In genomic region chr7:140908351-140908750, GRCh38 we compare ENCODE assay signal across 28 cellular contexts.
"Had no signal": no experiment of that assay in that cellular context is flagged by ENCODE, and none has a peak within 500 bp of the region (broad histone marks: within the 10 kb centered on the region; RNA-seq: fewer than 3 reads in every experiment).

No MANE protein-coding gene starts in this region.

- ATAC-seq: effector memory CD8-positive, alpha-beta T cell; esophagus mucosa; gastrocnemius medialis; gastroesophageal sphincter; heart left ventricle; heart right ventricle had no signal

- H3K4me3 ChIP-seq: colonic mucosa, coronary artery, dorsolateral prefrontal cortex, esophagus muscularis mucosa, esophagus squamous epithelium, gastrocnemius medialis, gastroesophageal sphincter, heart left ventricle, heart right ventricle had no signal

- H3K9me3 Mint-ChIP-seq: dendritic cell treated with granulocyte-macrophage colony-stimulating factor and Interleukin-4, amounts not matched to agents 40 ng/mL and 50 ng/mL, for 4 days; effector memory CD8-positive, alpha-beta T cell had no signal

- H3K4me1 ChIP-seq: colonic mucosa had no signal

- FAIRE-seq: colon, endometrium, endothelial cell of umbilical vein, frontal cortex had no signal

- H3K4me3 Mint-ChIP-seq: dendritic cell treated with granulocyte-macrophage colony-stimulating factor and Interleukin-4, amounts not matched to agents 40 ng/mL and 50 ng/mL, for 4 days; effector memory CD8-positive, alpha-beta T cell; endodermal cell had no signal

- H3K36me3 ChIP-seq: colonic mucosa, esophagus muscularis mucosa, gastrocnemius medialis, gastroesophageal sphincter had no signal

- H3K9me3 ChIP-seq: colonic mucosa, esophagus muscularis mucosa, esophagus squamous epithelium, gastrocnemius medialis, gastroesophageal sphincter had no signal

- H3K27me3 ChIP-seq: colonic mucosa, dorsolateral prefrontal cortex, esophagus muscularis mucosa, esophagus squamous epithelium, gastrocnemius medialis, gastroesophageal sphincter, heart left ventricle, heart right ventricle had no signal

- H3K27ac Mint-ChIP-seq: dendritic cell treated with granulocyte-macrophage colony-stimulating factor and Interleukin-4, amounts not matched to agents 40 ng/mL and 50 ng/mL, for 4 days; endodermal cell had no signal

- H3K27ac ChIP-seq: colonic mucosa, coronary artery, dorsolateral prefrontal cortex, epithelial cell of prostate, esophagus muscularis mucosa, esophagus squamous epithelium, gastrocnemius medialis, gastroesophageal sphincter, heart left ventricle, heart right ventricle had no signal

- DNase-seq: colonic mucosa; cortex of kidney; dermis blood vessel endothelial cell; dorsolateral prefrontal cortex; effector CD4-positive, alpha-beta T cell; effector CD8-positive, alpha-beta T cell; effector memory CD4-positive, alpha-beta T cell; effector memory CD8-positive, alpha-beta T cell; endodermal cell; erythroblast; esophagus squamous epithelium; foreskin fibroblast; foreskin melanocyte; gastrocnemius medialis; glutamatergic neuron; head of caudate nucleus; heart left ventricle; heart right ventricle had no signal

- H3K27me3 Mint-ChIP-seq: dendritic cell treated with granulocyte-macrophage colony-stimulating factor and Interleukin-4, amounts not matched to agents 40 ng/mL and 50 ng/mL, for 4 days; effector memory CD8-positive, alpha-beta T cell had no signal
